ENCODE assay signal across 14 cellular contexts in genomic region chr1:184883304-184883815, GRCh38.
DNase-seq lines count a peak whose midpoint lies in the region; ATAC-seq and TF ChIP-seq lines count a peak whose summit lies in the region.
"Had no signal": no experiment of that assay in that cellular context is flagged by ENCODE, and none has a peak within 500 bp of the region (broad histone marks: within the 10 kb centered on the region; RNA-seq: fewer than 3 reads in every experiment).

No MANE protein-coding gene starts in this region.

- peaks cover 98% of the 10 kb centered on the region for H3K4me1 ChIP-seq in left ventricle myocardium inferior

- H3K4me3 Mint-ChIP-seq in T-cell: no peak overlapping the region
- H3K4me3 Mint-ChIP-seq in activated naive CD8-positive, alpha-beta T cell treated with anti-CD3 and anti-CD28 coated beads, Interleukin-2, amount 50 U/mL, for 24 hours: peak overlapping the region; percentile 33
- H3K4me3 Mint-ChIP-seq in stimulated activated naive CD8-positive, alpha-beta T cell treated with anti-CD3 and anti-CD28 coated beads, Interleukin-15, amount 100 ng/mL, for 72 hours: peak overlapping the region; percentile 21 to 41
- H3K4me3 Mint-ChIP-seq: type B pancreatic cell had no signal

- peaks cover 37% of the 10 kb centered on the region for H3K36me3 Mint-ChIP-seq in T-cell
- H3K36me3 Mint-ChIP-seq in activated naive CD8-positive, alpha-beta T cell treated with anti-CD3 and anti-CD28 coated beads, Interleukin-2, amount 50 U/mL, for 24 hours (ENCODE audit: low read depth): peaks cover 30% of the 10 kb centered on the region
- H3K36me3 Mint-ChIP-seq: type B pancreatic cell had no signal

- peaks cover 20% of the 10 kb centered on the region for H3K36me3 ChIP-seq in left ventricle myocardium inferior

- no peak for DNase-seq in T-cell
- DNase-seq in activated naive CD8-positive, alpha-beta T cell treated with anti-CD3 and anti-CD28 coated beads, Interleukin-2, amount 50 U/mL, for 24 hours: no peak
- DNase-seq in left ventricle myocardium inferior: no peak
- no peak for DNase-seq in stimulated activated naive CD8-positive, alpha-beta T cell treated with anti-CD3 and anti-CD28 coated beads, Interleukin-15, amount 100 ng/mL, for 72 hours
- no peak for DNase-seq in NAMALWA (ENCODE audit: low spot score)
- no peak for DNase-seq in substantia nigra (lab: John Stamatoyannopoulos, UW)
- no peak for DNase-seq in NK-92 treated with Interleukin-12 subunit alpha and Interleukin-12 subunit beta, amount 100 ng/mL, for 24 hours (lab: John Stamatoyannopoulos, UW)
- DNase-seq in DMS 273 treated with DMSO at 0.1 percent for 48 hours (lab: John Stamatoyannopoulos, UW): no peak
- DNase-seq: activated effector memory CD4-positive, alpha-beta T cell treated with Interleukin-2 at 50 U/mL for 16 hours; C1 segment of cervical spinal cord; NCI-H2029 treated with DMSO at 0.1 percent for 48 hours; NCI-H69; stimulated activated CD4-positive, alpha-beta T cell treated with anti-CD3 and anti-CD28 coated beads, Interleukin-12 subunit alpha, Interleukin-12 subunit beta, amount 100 ng/mL, for 4 hours had no signal

- no peaks in the 10 kb centered on the region for H3K27me3 Mint-ChIP-seq in T-cell
- peaks cover 17% of the 10 kb centered on the region for H3K27me3 Mint-ChIP-seq in activated naive CD8-positive, alpha-beta T cell treated with anti-CD3 and anti-CD28 coated beads, Interleukin-2, amount 50 U/mL, for 24 hours
- H3K27me3 Mint-ChIP-seq in stimulated activated naive CD8-positive, alpha-beta T cell treated with anti-CD3 and anti-CD28 coated beads, Interleukin-15, amount 100 ng/mL, for 72 hours: peaks cover 34% of the 10 kb centered on the region

- CTCF ChIA-PET in T-cell (lab: Charles Lee): interaction anchor here (0.6 to 0.7 kb wide), 2 partner anchors 9 to 95 kb away, joined by 3 read pairs; no protein-coding TSS in a partner anchor

- peaks cover 0 to 22% (median 14%) of the 10 kb centered on the region in 3 donors for H3K4me1 Mint-ChIP-seq in T-cell
- peaks cover 45% of the 10 kb centered on the region for H3K4me1 Mint-ChIP-seq in activated naive CD8-positive, alpha-beta T cell treated with anti-CD3 and anti-CD28 coated beads, Interleukin-2, amount 50 U/mL, for 24 hours
- peaks cover 34% of the 10 kb centered on the region for H3K4me1 Mint-ChIP-seq in stimulated activated naive CD8-positive, alpha-beta T cell treated with anti-CD3 and anti-CD28 coated beads, Interleukin-15, amount 100 ng/mL, for 72 hours

- no peaks in the 10 kb centered on the region for H3K27me3 ChIP-seq in left ventricle myocardium inferior (ENCODE audit: low read depth)

- intact Hi-C loops in left ventricle myocardium inferior (cut with micrococcal nuclease): no loop called here

- no peaks in the 10 kb centered on the region for H3K9me3 Mint-ChIP-seq in T-cell
- H3K9me3 Mint-ChIP-seq in activated naive CD8-positive, alpha-beta T cell treated with anti-CD3 and anti-CD28 coated beads, Interleukin-2, amount 50 U/mL, for 24 hours: no peaks in the 10 kb centered on the region
- peaks cover 0 to 8% of the 10 kb centered on the region in 2 donors for H3K9me3 Mint-ChIP-seq in stimulated activated naive CD8-positive, alpha-beta T cell treated with anti-CD3 and anti-CD28 coated beads, Interleukin-15, amount 100 ng/mL, for 72 hours
- H3K9me3 Mint-ChIP-seq: type B pancreatic cell had no signal

- POLR2A ChIA-PET in T-cell (lab: Charles Lee): no interaction called here

- ATAC-seq in T-cell (replicated peaks in 1 of 4): no peak
- no peak for ATAC-seq in activated naive CD8-positive, alpha-beta T cell treated with anti-CD3 and anti-CD28 coated beads, Interleukin-2, amount 50 U/mL, for 24 hours
- no peak for ATAC-seq in stimulated activated naive CD8-positive, alpha-beta T cell treated with anti-CD3 and anti-CD28 coated beads, Interleukin-15, amount 100 ng/mL, for 72 hours

- peak overlapping the region; percentile 27 to 30 for H3K27ac Mint-ChIP-seq in T-cell
- H3K27ac Mint-ChIP-seq in activated naive CD8-positive, alpha-beta T cell treated with anti-CD3 and anti-CD28 coated beads, Interleukin-2, amount 50 U/mL, for 24 hours: peak overlapping the region; percentile 99
- H3K27ac Mint-ChIP-seq in stimulated activated naive CD8-positive, alpha-beta T cell treated with anti-CD3 and anti-CD28 coated beads, Interleukin-15, amount 100 ng/mL, for 72 hours: peak overlapping the region in 1 of 2 donors; percentile 57
- H3K27ac Mint-ChIP-seq: type B pancreatic cell had no signal

- no peak overlapping the region for H3K4me3 ChIP-seq in left ventricle myocardium inferior

- H3K27ac ChIP-seq in left ventricle myocardium inferior (replicated peaks) (peak overlapping the region; percentile 87), substantia nigra (ENCODE audit: low read depth, low read length, poor library complexity, severe bottlenecking) (no peak overlapping the region)

- no peak for TF ChIP-seq CTCF in left ventricle myocardium inferior (IDR thresholded peaks at IDR 0.05; ENCODE audit: borderline replicate concordance)

- no peaks in the 10 kb centered on the region for H3K9me3 ChIP-seq in left ventricle myocardium inferior (replicated peaks)

Comparison
In these comparisons a context has a peak if more than half of its experiments do, and no peak if none do; other contexts are left out.
1. H3K4me3 Mint-ChIP-seq: peak in activated naive CD8-positive, alpha-beta T cell treated with anti-CD3 and anti-CD28 coated beads, Interleukin-2, amount 50 U/mL, for 24 hours (single experiment) and stimulated activated naive CD8-positive, alpha-beta T cell treated with anti-CD3 and anti-CD28 coated beads, Interleukin-15, amount 100 ng/mL, for 72 hours (2 of 2); none in T-cell (0 of 3).